Comparison of ENCODE assay signal across 8 cellular contexts in genomic region chr10:100730739-100731602, GRCh38. TPM values are rescaled to one million over a fixed set of nuclear protein-coding genes. Genes with fewer than 3 reads are reported as not detected.
DNase-seq lines count a peak whose midpoint lies in the region; ATAC-seq and TF ChIP-seq lines count a peak whose summit lies in the region.

No MANE protein-coding gene starts in this region.

- CTCF ChIA-PET in activated CD8-positive, alpha-beta T cell treated with anti-CD3 and anti-CD28 coated beads for 36 hours (lab: Charles Lee) = no interaction called here

- peak; percentile 34 for DNase-seq in stimulated activated CD4-positive, alpha-beta T cell treated with anti-CD3 and anti-CD28 coated beads, Interleukin-1b, Interleukin-23, amount 100 ng/mL, for 48 hours
- no peak for DNase-seq in stimulated activated CD4-positive, alpha-beta T cell treated with anti-CD3 and anti-CD28 coated beads, Interleukin-2, amount 100 ng/mL, for 48 hours
- DNase-seq in activated CD8-positive, alpha-beta T cell treated with anti-CD3 and anti-CD28 coated beads for 36 hours = peak; percentile 75
- DNase-seq in left kidney (ENCODE audit: low read depth, low spot score) (peak; percentile 96), upper lobe of left lung (peak in 1 of 2 donors; percentile 84), KG1 (lab: John Stamatoyannopoulos, UW) (no peak), inferior parietal cortex (ENCODE audit: extremely low spot score) (no peak)

- H3K4me3 ChIP-seq in upper lobe of left lung = peak overlapping the region in 3 of 4 donors; percentile 3 to 26 (median 18)

- no peak for TF ChIP-seq CTCF in activated CD8-positive, alpha-beta T cell treated with anti-CD3 and anti-CD28 coated beads for 36 hours (IDR thresholded peaks at IDR 0.05)
- TF ChIP-seq CTCF in upper lobe of left lung (IDR thresholded peaks at IDR 0.05) = no peak

- H3K4me1 ChIP-seq in upper lobe of left lung = peaks cover 17 to 37% (median 24%) of the 10 kb centered on the region in 4 donors

- H3K27me3 Mint-ChIP-seq in activated CD8-positive, alpha-beta T cell treated with anti-CD3 and anti-CD28 coated beads for 36 hours = peaks cover 82% of the 10 kb centered on the region

- intact Hi-C loops in activated CD8-positive, alpha-beta T cell treated with anti-CD3 and anti-CD28 coated beads for 36 hours (cut with micrococcal nuclease) = no loop called here

- peaks cover 2 to 72% (median 33%) of the 10 kb centered on the region in 4 donors for H3K27me3 ChIP-seq in upper lobe of left lung

- H3K4me1 Mint-ChIP-seq in activated CD8-positive, alpha-beta T cell treated with anti-CD3 and anti-CD28 coated beads for 36 hours (ENCODE audit: low read depth) = peaks cover 35% of the 10 kb centered on the region

- H3K27ac ChIP-seq in upper lobe of left lung = no peak overlapping the region

- POLR2A ChIA-PET in activated CD8-positive, alpha-beta T cell treated with anti-CD3 and anti-CD28 coated beads for 36 hours (lab: Charles Lee) = no interaction called here

- no peaks in the 10 kb centered on the region for H3K36me3 Mint-ChIP-seq in activated CD8-positive, alpha-beta T cell treated with anti-CD3 and anti-CD28 coated beads for 36 hours (ENCODE audit: low read depth)

- no peak overlapping the region for H3K4me3 Mint-ChIP-seq in activated CD8-positive, alpha-beta T cell treated with anti-CD3 and anti-CD28 coated beads for 36 hours

- WGBS in upper lobe of left lung, 2 donors = 3 to 6% methylated on average over 31 to 57 of the region's 57 CpGs

- H3K27ac Mint-ChIP-seq in activated CD8-positive, alpha-beta T cell treated with anti-CD3 and anti-CD28 coated beads for 36 hours = no peak overlapping the region

- no peak for TF ChIP-seq POLR2A in upper lobe of left lung (IDR thresholded peaks at IDR 0.05)

- H3K36me3 ChIP-seq in upper lobe of left lung = no peaks in the 10 kb centered on the region

- no peaks in the 10 kb centered on the region for H3K9me3 Mint-ChIP-seq in activated CD8-positive, alpha-beta T cell treated with anti-CD3 and anti-CD28 coated beads for 36 hours

- no peak for TF ChIP-seq EP300 in upper lobe of left lung (IDR thresholded peaks at IDR 0.05)

- ATAC-seq in HG03135 (IDR thresholded peaks at IDR 0.05; ENCODE audit: unreplicated experiment) (peak; percentile 47), upper lobe of left lung (ENCODE audit: low FRiP score in 2 of 2) (peak in 1 of 2 donors; percentile 63)
- ATAC-seq in activated CD8-positive, alpha-beta T cell treated with anti-CD3 and anti-CD28 coated beads for 36 hours = peak; percentile 66

- no peaks in the 10 kb centered on the region for H3K9me3 ChIP-seq in upper lobe of left lung

RNA-seq across cellular contexts. Expression of gene PAX2, which starts 14.4 kb away (rescaled TPM):
- total RNA-seq in activated CD8-positive, alpha-beta T cell treated with anti-CD3 and anti-CD28 coated beads for 36 hours = not detected
- under 1 TPM in 1 of 6 donors, not detected in 5; 0.07 TPM for total RNA-seq in upper lobe of left lung

Comparison
In these comparisons a context has a peak if more than half of its experiments do, and no peak if none do; other contexts are left out.
1. DNase-seq: peak in stimulated activated CD4-positive, alpha-beta T cell treated with anti-CD3 and anti-CD28 coated beads, Interleukin-1b, Interleukin-23, amount 100 ng/mL, for 48 hours (single experiment), activated CD8-positive, alpha-beta T cell treated with anti-CD3 and anti-CD28 coated beads for 36 hours (single experiment) and left kidney (single experiment); none in stimulated activated CD4-positive, alpha-beta T cell treated with anti-CD3 and anti-CD28 coated beads, Interleukin-2, amount 100 ng/mL, for 48 hours (0 of 2), KG1 (single experiment) and inferior parietal cortex (single experiment).